8 cellular contexts compared by ENCODE assay signal in genomic region chr4:40908702-40909362, GRCh38.
DNase-seq lines count a peak whose midpoint lies in the region; ATAC-seq and TF ChIP-seq lines count a peak whose summit lies in the region.

No MANE protein-coding gene starts in this region.

- H3K9me3 ChIP-seq in lung (ENCODE audit: control insufficient read depth in 2 of 2, insufficient read depth in 1 of 2, low read length in 1 of 2) = no peaks in the 10 kb centered on the region

- no peaks in the 10 kb centered on the region for H3K36me3 Mint-ChIP-seq in CD14-positive monocyte

- peaks cover 0 to 2% (median 0%) of the 10 kb centered on the region in 7 donors for H3K9me3 Mint-ChIP-seq in CD14-positive monocyte

- peak; percentile 67 for DNase-seq in CD14-positive monocyte (ENCODE audit: low spot score)
- DNase-seq in NCI-H526 (lab: John Stamatoyannopoulos, UW) = peak; percentile 39 to 78
- peak; percentile 89 for DNase-seq in activated CD4-positive, alpha-beta T cell treated with anti-CD3 and anti-CD28 coated beads for 48 hours
- DNase-seq in dermis blood vessel endothelial cell = peak; percentile 93
- peak; percentile 78 for DNase-seq in lung (ENCODE audit: low spot score)
- peak; percentile 15 for DNase-seq in stimulated activated CD8-positive, alpha-beta memory T cell treated with anti-CD3 and anti-CD28 coated beads, Interleukin-12 subunit alpha, Interleukin-12 subunit beta, amount 100 ng/mL, for 4 hours (ENCODE audit: low read depth)

- peak overlapping the region; percentile 30 to 62 for H3K27ac ChIP-seq in lung (ENCODE audit: low read depth in 1 of 2, low read length in 1 of 2)

- peak; percentile 98 for ATAC-seq in GM19351 (IDR thresholded peaks at IDR 0.05; ENCODE audit: unreplicated experiment)
- peak; percentile 86 for ATAC-seq in HG03439 (IDR thresholded peaks at IDR 0.05; ENCODE audit: unreplicated experiment)
- ATAC-seq in lung (ENCODE audit: insufficient read depth, low FRiP score) = peak; percentile 84

- peaks cover 0 to 2% of the 10 kb centered on the region in 2 donors for H3K36me3 ChIP-seq in lung (ENCODE audit: control insufficient read depth in 2 of 2, insufficient read depth in 2 of 2, low read length in 2 of 2)

- H3K4me3 ChIP-seq in lung = no peak overlapping the region

- TF ChIP-seq CTCF in CD14-positive monocyte (IDR thresholded peaks at IDR 0.05) = peak; percentile 93
- TF ChIP-seq CTCF in lung (IDR thresholded peaks at IDR 0.05; ENCODE audit: control extremely low read depth, extremely low read depth) = peak; percentile 61

- H3K27me3 Mint-ChIP-seq in CD14-positive monocyte (ENCODE audit: low read depth in 3 of 3) = peaks cover 0 to 1% (median 0%) of the 10 kb centered on the region in 3 donors

- no peak overlapping the region for H3K27ac Mint-ChIP-seq in CD14-positive monocyte

- peaks cover 0 to 6% of the 10 kb centered on the region in 2 donors for H3K4me1 ChIP-seq in lung (ENCODE audit: control insufficient read depth in 2 of 2, insufficient read depth in 2 of 2, low read length in 2 of 2)

- intact Hi-C loops in CD14-positive monocyte (cut with micrococcal nuclease) = no loop called here

- WGBS in lung, 2 donors = 37 to 39% methylated on average over 12 of the region's 12 CpGs

- no peak overlapping the region for H3K4me3 Mint-ChIP-seq in CD14-positive monocyte

- H3K27me3 ChIP-seq in lung (ENCODE audit: control insufficient read depth, insufficient read depth) = no peaks in the 10 kb centered on the region

- H3K4me1 Mint-ChIP-seq in CD14-positive monocyte = peaks cover 13% of the 10 kb centered on the region

Comparison
In these comparisons a context has a peak if more than half of its experiments do, and no peak if none do; other contexts are left out.
1. DNase-seq: peak in every context shown above with its lines; median percentile 93 in dermis blood vessel endothelial cell; 89 in activated CD4-positive, alpha-beta T cell treated with anti-CD3 and anti-CD28 coated beads for 48 hours; 78 in lung; 67 in CD14-positive monocyte; 58 in NCI-H526; 15 in stimulated activated CD8-positive, alpha-beta memory T cell treated with anti-CD3 and anti-CD28 coated beads, Interleukin-12 subunit alpha, Interleukin-12 subunit beta, amount 100 ng/mL, for 4 hours.